Comparison of ENCODE assay signal across 8 cellular contexts in genomic region chr2:9813312-9814128, GRCh38. TPM values are rescaled to one million over a fixed set of nuclear protein-coding genes. Genes with fewer than 3 reads are reported as not detected.
DNase-seq lines count a peak whose midpoint lies in the region; ATAC-seq and TF ChIP-seq lines count a peak whose summit lies in the region.

No MANE protein-coding gene starts in this region.

- no peaks in the 10 kb centered on the region for H3K9me3 Mint-ChIP-seq in activated T-helper 1 cell treated with anti-CD3 and anti-CD28 coated beads, Interleukin-12 subunit alpha, Interleukin-12 subunit beta, Interleukin-2, Interleukin-4 antibody, amounts not matched to agents 30 ng/mL and 10 ng/mL and 1 ng/mL, durations not matched to agents 14 hours and 24 hours and 36 hours

- ATAC-seq in omental fat pad (ENCODE audit: low FRiP score) (peak; percentile 80), GM19397 (IDR thresholded peaks at IDR 0.05; ENCODE audit: unreplicated experiment) (no peak)

- no peaks in the 10 kb centered on the region for H3K36me3 Mint-ChIP-seq in activated T-helper 1 cell treated with anti-CD3 and anti-CD28 coated beads, Interleukin-12 subunit alpha, Interleukin-12 subunit beta, Interleukin-2, Interleukin-4 antibody, amounts not matched to agents 30 ng/mL and 10 ng/mL and 1 ng/mL, durations not matched to agents 14 hours and 24 hours and 36 hours (ENCODE audit: low read depth)

- H3K4me1 Mint-ChIP-seq in activated T-helper 1 cell treated with anti-CD3 and anti-CD28 coated beads, Interleukin-12 subunit alpha, Interleukin-12 subunit beta, Interleukin-2, Interleukin-4 antibody, amounts not matched to agents 30 ng/mL and 10 ng/mL and 1 ng/mL, durations not matched to agents 14 hours and 24 hours and 36 hours (ENCODE audit: low read depth), result peaks cover 12% of the 10 kb centered on the region

- H3K27ac ChIP-seq in Peyer's patch (no peak overlapping the region), suprapubic skin (no peak overlapping the region)

- H3K36me3 ChIP-seq in Peyer's patch (no peaks in the 10 kb centered on the region), suprapubic skin (no peaks in the 10 kb centered on the region)

- DNase-seq in GM10266 (ENCODE audit: extremely low spot score), result peak; percentile 76
- DNase-seq in HT-29 (ENCODE audit: low spot score), result peak; percentile 76
- DNase-seq in Peyer's patch, result peak; percentile 50 to 86 (median 79)
- DNase-seq in activated T-helper 1 cell treated with anti-CD3 and anti-CD28 coated beads, Interleukin-12 subunit alpha, Interleukin-12 subunit beta, Interleukin-2, Interleukin-4 antibody, amounts not matched to agents 30 ng/mL and 10 ng/mL and 1 ng/mL, durations not matched to agents 14 hours and 24 hours and 36 hours (ENCODE audit: low spot score), result peak; percentile 56
- peak; percentile 63 for DNase-seq in fibroblast of peridontal ligament (ENCODE audit: extremely low read depth)
- DNase-seq in omental fat pad (ENCODE audit: low spot score), result no peak
- DNase-seq in suprapubic skin (ENCODE audit: low spot score in 2 of 2), result peak in 1 of 2 donors; percentile 87

- TF ChIP-seq CTCF in GM10266 (IDR thresholded peaks at IDR 0.05; ENCODE audit: control insufficient read depth, insufficient read depth, low read depth, missing control alignments) (peak; percentile 94), Peyer's patch (IDR thresholded peaks at IDR 0.05) (peak; percentile 11 to 94 (median 84)), omental fat pad (IDR thresholded peaks at IDR 0.05) (peak in 1 of 3 donors; percentile 78), suprapubic skin (IDR thresholded peaks at IDR 0.05) (peak; percentile 80 to 91)

- no peak overlapping the region for H3K4me3 Mint-ChIP-seq in activated T-helper 1 cell treated with anti-CD3 and anti-CD28 coated beads, Interleukin-12 subunit alpha, Interleukin-12 subunit beta, Interleukin-2, Interleukin-4 antibody, amounts not matched to agents 30 ng/mL and 10 ng/mL and 1 ng/mL, durations not matched to agents 14 hours and 24 hours and 36 hours

- intact Hi-C loops in activated T-helper 1 cell treated with anti-CD3 and anti-CD28 coated beads, Interleukin-12 subunit alpha, Interleukin-12 subunit beta, Interleukin-2, Interleukin-4 antibody, amounts not matched to agents 30 ng/mL and 10 ng/mL and 1 ng/mL, durations not matched to agents 14 hours and 24 hours and 36 hours (cut with micrococcal nuclease), result loop anchor here (1.0 to 10.0 kb wide), 3 partner anchors 101 to 235 kb away; partner anchors contain the start of gene GRHL1

- H3K4me1 ChIP-seq in Peyer's patch (peaks cover 0 to 15% (median 3%) of the 10 kb centered on the region in 4 donors), suprapubic skin (peaks cover 48% of the 10 kb centered on the region)

- no peaks in the 10 kb centered on the region for H3K27me3 ChIP-seq in Peyer's patch
- no peaks in the 10 kb centered on the region for H3K27me3 ChIP-seq in suprapubic skin

- no peaks in the 10 kb centered on the region for H3K9me3 ChIP-seq in Peyer's patch
- no peaks in the 10 kb centered on the region for H3K9me3 ChIP-seq in suprapubic skin

- H3K27me3 Mint-ChIP-seq in activated T-helper 1 cell treated with anti-CD3 and anti-CD28 coated beads, Interleukin-12 subunit alpha, Interleukin-12 subunit beta, Interleukin-2, Interleukin-4 antibody, amounts not matched to agents 30 ng/mL and 10 ng/mL and 1 ng/mL, durations not matched to agents 14 hours and 24 hours and 36 hours (ENCODE audit: insufficient read depth), result peaks cover 11% of the 10 kb centered on the region

- 12% methylated on average over 18 of the region's 24 CpGs for WGBS in suprapubic skin

- H3K4me3 ChIP-seq in Peyer's patch (no peak overlapping the region), suprapubic skin (peak overlapping the region; percentile 13)

- peak overlapping the region; percentile 61 for H3K27ac Mint-ChIP-seq in activated T-helper 1 cell treated with anti-CD3 and anti-CD28 coated beads, Interleukin-12 subunit alpha, Interleukin-12 subunit beta, Interleukin-2, Interleukin-4 antibody, amounts not matched to agents 30 ng/mL and 10 ng/mL and 1 ng/mL, durations not matched to agents 14 hours and 24 hours and 36 hours

- no peak for TF ChIP-seq EP300 in suprapubic skin (IDR thresholded peaks at IDR 0.05)

- TF ChIP-seq POLR2A in Peyer's patch (IDR thresholded peaks at IDR 0.05), result no peak
- TF ChIP-seq POLR2A in suprapubic skin (IDR thresholded peaks at IDR 0.05), result no peak

RNA-seq across cellular contexts. Expression of gene TAF1B, which starts 29.8 kb away (rescaled TPM):
- 7.7 and 9.9 TPM in 2 replicates for total RNA-seq in HT-29 (2014; rRNA removed; shearing (Covaris generic))
- 10 to 100 TPM in 3 of 4 donors, 1 to 10 TPM in 1; 8.6 to 33.0 (median 12.5) TPM for total RNA-seq in Peyer's patch
- 23.3 and 25.1 TPM in 2 replicates for total RNA-seq in activated T-helper 1 cell treated with anti-CD3 and anti-CD28 coated beads, Interleukin-12 subunit alpha, Interleukin-12 subunit beta, Interleukin-2, Interleukin-4 antibody, amounts not matched to agents 30 ng/mL and 10 ng/mL and 1 ng/mL, durations not matched to agents 14 hours and 24 hours and 36 hours
- total RNA-seq in omental fat pad, result 10 to 100 TPM; 16.1 to 21.1 (median 19.1) TPM
- total RNA-seq in suprapubic skin, result 10 to 100 TPM; 12.7 to 24.0 (median 18.0) TPM
